In the genomic region with DNA sequence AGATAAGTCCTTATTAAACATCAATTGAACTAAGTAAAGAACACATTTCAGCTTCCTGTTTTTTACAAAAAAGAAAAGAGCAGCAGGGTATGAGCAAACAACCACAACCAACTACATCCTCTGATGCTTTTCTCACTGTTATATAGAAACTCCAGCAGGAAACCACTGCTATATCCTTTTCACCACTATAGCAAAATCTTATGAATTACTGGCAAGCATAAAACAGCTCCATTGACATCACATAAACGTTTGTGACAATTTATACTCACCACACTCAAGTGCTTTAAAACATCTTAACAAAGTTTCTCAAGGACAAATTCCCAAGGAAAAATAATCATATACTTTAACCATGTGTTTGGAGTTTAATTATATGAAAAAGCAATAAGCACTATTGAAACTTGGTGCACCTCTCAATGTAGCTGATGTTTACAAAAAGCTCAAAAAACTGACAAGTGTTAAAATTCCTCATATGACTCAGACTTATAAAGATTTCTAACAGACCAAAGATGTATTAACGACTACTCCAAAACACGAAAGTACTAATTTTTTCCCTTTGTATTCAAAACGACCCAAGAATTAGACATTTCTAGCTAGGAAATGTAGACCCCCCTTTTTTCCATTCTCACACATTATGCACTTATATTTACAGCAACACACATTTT, we compare ENCODE assay signal across 8 cellular contexts. TPM values are rescaled to one million over a fixed set of nuclear protein-coding genes. Genes with fewer than 3 reads are reported as not detected.
DNase-seq lines count a peak whose midpoint lies in the region; ATAC-seq and TF ChIP-seq lines count a peak whose summit lies in the region.

No MANE protein-coding gene starts in this region.

- peak; percentile 64 for ATAC-seq in HG02759 (IDR thresholded peaks at IDR 0.05; ENCODE audit: unreplicated experiment)
- peak; percentile 68 to 85 (median 82) for ATAC-seq in natural killer cell

- H3K36me3 Mint-ChIP-seq in natural killer cell (no peaks in the 10 kb centered on the region), type B pancreatic cell (no peaks in the 10 kb centered on the region)

- H3K27ac Mint-ChIP-seq in natural killer cell (peak overlapping the region in 1 of 2 donors; percentile 96), type B pancreatic cell (no peak overlapping the region)

- intact Hi-C loops in natural killer cell (cut with micrococcal nuclease): loop anchor here (1.0 to 10.0 kb wide), 5 partner anchors 9 to 1010 kb away; partner anchors contain the start of genes HERC3, PPM1K and TIGD2

- H3K9me3 Mint-ChIP-seq in natural killer cell (peaks cover 0 to 2% of the 10 kb centered on the region in 2 donors), type B pancreatic cell (no peaks in the 10 kb centered on the region)

- H3K27me3 Mint-ChIP-seq in natural killer cell (ENCODE audit: low read depth in 2 of 2) (no peaks in the 10 kb centered on the region), type B pancreatic cell (no peaks in the 10 kb centered on the region)

- peak overlapping the region; percentile 87 for H3K4me3 Mint-ChIP-seq in natural killer cell
- no peak overlapping the region for H3K4me3 Mint-ChIP-seq in type B pancreatic cell

- DNase-seq in SKM-1 treated with dmso at 0.1 percent for 144 hours (lab: John Stamatoyannopoulos, UW; ENCODE audit: unreplicated experiment): peak; percentile 34
- DNase-seq in SKM-1 (lab: John Stamatoyannopoulos, UW; ENCODE audit: unreplicated experiment): no peak
- DNase-seq in NOMO-1 (lab: John Stamatoyannopoulos, UW; ENCODE audit: unreplicated experiment in 2 of 2): peak; percentile 33 to 81
- no peak for DNase-seq in natural killer cell
- no peak for DNase-seq in type B pancreatic cell (ENCODE audit: extremely low spot score, unreplicated experiment)
- DNase-seq in H4 (ENCODE audit: low spot score): no peak
- no peak for DNase-seq in stimulated activated CD4-positive, alpha-beta T cell treated with anti-CD3 and anti-CD28 coated beads, Interleukin-1b, Interleukin-23, amount 100 ng/mL, for 48 hours

- TF ChIP-seq CTCF in natural killer cell (IDR thresholded peaks at IDR 0.05) (no peak), type B pancreatic cell (conservative IDR thresholded peaks at IDR 0.05) (no peak)

- H3K4me1 Mint-ChIP-seq in natural killer cell (peaks cover 88 to 89% of the 10 kb centered on the region in 2 donors), type B pancreatic cell (ENCODE audit: unreplicated experiment) (peaks cover 10% of the 10 kb centered on the region)

RNA-seq across cellular contexts. Expression of gene GPRIN3, which starts 12.9 kb away (rescaled TPM):
- total RNA-seq in natural killer cell (10 to 100 TPM; 48.3 to 50.7 (median 48.5) TPM), type B pancreatic cell (ENCODE audit: low replicate concordance) (4.0 and 4.5 TPM in 2 replicates)
- 0.53 and 0.62 TPM in 2 replicates for total RNA-seq in H4 (2014; rRNA removed; shearing (Covaris generic))

Comparison
In these comparisons a context has a peak if more than half of its experiments do, and no peak if none do; other contexts are left out.
1. DNase-seq: peak in SKM-1 treated with dmso at 0.1 percent for 144 hours (single experiment) and NOMO-1 (2 of 2); none in SKM-1 (single experiment), natural killer cell (single experiment), type B pancreatic cell (single experiment), H4 (single experiment) and stimulated activated CD4-positive, alpha-beta T cell treated with anti-CD3 and anti-CD28 coated beads, Interleukin-1b, Interleukin-23, amount 100 ng/mL, for 48 hours (single experiment).